1 cellular context compared by ENCODE assay signal in genomic region chr7:18175801-18176450, GRCh38.
A peak's percentile ranks its signal among the peaks of the same experiment; 100 is the strongest.
TF ChIP-seq lines count a peak whose summit lies in the region.

No MANE protein-coding gene starts in this region.

TF ChIP-seq in K562, 482 proteins besides CTCF, POLR2A, EP300 and RAD21 (continued from another document and continues in another):
- TF ChIP-seq ZNF592 (IDR thresholded peaks at IDR 0.05), result 0 out of 2 replicates have a peak, but pooled peaks have one; percentile 23
- TF ChIP-seq CBX8 (IDR thresholded peaks at IDR 0.05; ENCODE audit: borderline replicate concordance, extremely low read depth, low read depth, low read length, poor library complexity, severe bottlenecking), result no peak
- TF ChIP-seq ZNF316 (IDR thresholded peaks at IDR 0.05), result peak; percentile 89
- peak; percentile 58; the same call in 1 of the 2 replicates for TF ChIP-seq GATAD2B (IDR thresholded peaks at IDR 0.05; ENCODE audit: borderline replicate concordance)
- no peak for TF ChIP-seq RFX1 (IDR thresholded peaks at IDR 0.05)
- TF ChIP-seq CREM (IDR thresholded peaks at IDR 0.05; ENCODE audit: low read depth), result no peak
- TF ChIP-seq CHD4 (IDR thresholded peaks at IDR 0.05; ENCODE audit: insufficient read depth, insufficient replicate concordance, low read depth, low read length, poor library complexity, severe bottlenecking), result no peak
- no peak for TF ChIP-seq GMEB1 (CRISPR knock-in tag; IDR thresholded peaks at IDR 0.05)
- TF ChIP-seq ZBTB12 (CRISPR knock-in tag; IDR thresholded peaks at IDR 0.05), result no peak
- peak; percentile 68; the same call in 1 of the 2 replicates for TF ChIP-seq FOXJ2 (tag; IDR thresholded peaks at IDR 0.05)
- 0 out of 2 replicates have a peak, but pooled peaks have one; percentile 4 for TF ChIP-seq PKNOX1 (IDR thresholded peaks at IDR 0.05)
- TF ChIP-seq ZNF324 (CRISPR knock-in tag; IDR thresholded peaks at IDR 0.05), result no peak
- TF ChIP-seq SMARCE1 (IDR thresholded peaks at IDR 0.05), result peak; percentile 85
- TF ChIP-seq COPS2 (conservative IDR thresholded peaks at IDR 0.05), result no peak
- peak; percentile 30; the same call in 1 of the 2 replicates for TF ChIP-seq CBFA2T2 (conservative IDR thresholded peaks at IDR 0.05)
- no peak for TF ChIP-seq ZNF140 (CRISPR knock-in tag; IDR thresholded peaks at IDR 0.05)
- TF ChIP-seq HDAC8 (tag; IDR thresholded peaks at IDR 0.05), result no peak
- no peak for TF ChIP-seq NCOA2 (IDR thresholded peaks at IDR 0.05; ENCODE audit: partially characterized antibody in 2 of 2)
- peak; percentile 43; the same call in 1 of the 2 replicates for TF ChIP-seq PML (IDR thresholded peaks at IDR 0.05; ENCODE audit: low read length)
- no peak for TF ChIP-seq HMG20A (CRISPR knock-in tag; conservative IDR thresholded peaks at IDR 0.05)
- TF ChIP-seq USF2 (CRISPR knock-in tag; IDR thresholded peaks at IDR 0.05), result no peak
- TF ChIP-seq HCFC1 (IDR thresholded peaks at IDR 0.05; ENCODE audit: low read depth, low read length), result no peak
- no peak for TF ChIP-seq GABPB1 (CRISPR knock-in tag; IDR thresholded peaks at IDR 0.05)
- no peak for TF ChIP-seq L3MBTL2 (IDR thresholded peaks at IDR 0.05)
- no peak for TF ChIP-seq HOMEZ (CRISPR knock-in tag; IDR thresholded peaks at IDR 0.05)
- no peak for TF ChIP-seq ZNF668 (CRISPR knock-in tag; IDR thresholded peaks at IDR 0.05)
- peak; percentile 11; the same call in 1 of the 2 replicates for TF ChIP-seq EP400 (IDR thresholded peaks at IDR 0.05)
- peak; percentile 52 to 66 for TF ChIP-seq KDM1A (IDR thresholded peaks at IDR 0.05)
- TF ChIP-seq C11orf30 (IDR thresholded peaks at IDR 0.05; ENCODE audit: low read depth), result peak; percentile 84
- no peak for TF ChIP-seq ZNF707 (CRISPR knock-in tag; conservative IDR thresholded peaks at IDR 0.05)
- TF ChIP-seq MITF (IDR thresholded peaks at IDR 0.05), result peak; percentile 50; the same call in 1 of the 2 replicates
- no peak for TF ChIP-seq ZBTB34 (CRISPR knock-in tag; IDR thresholded peaks at IDR 0.05)
- TF ChIP-seq U2AF1 (optimal IDR thresholded peaks at IDR 0.05; ENCODE audit: low read depth, low read length), result no peak
- peak; percentile 55; the same call in 1 of the 2 replicates for TF ChIP-seq LEF1 (IDR thresholded peaks at IDR 0.05)
- no peak for TF ChIP-seq ZNF23 (CRISPR knock-in tag; IDR thresholded peaks at IDR 0.05)
- no peak for TF ChIP-seq ATF4 (CRISPR knock-in tag; IDR thresholded peaks at IDR 0.05)
- TF ChIP-seq CCNT2 (IDR thresholded peaks at IDR 0.05; ENCODE audit: borderline replicate concordance, extremely low read depth, insufficient read length, low read depth, low read length), result peak; percentile 27
- no peak for TF ChIP-seq NONO (IDR thresholded peaks at IDR 0.05; ENCODE audit: low read depth in 2 of 2, low read length in 1 of 2)
- TF ChIP-seq TCF3 (CRISPR knock-in tag; IDR thresholded peaks at IDR 0.05), result peak; percentile 39; the same call in 1 of the 2 replicates
- TF ChIP-seq ZHX1 (conservative IDR thresholded peaks at IDR 0.05; ENCODE audit: low read length), result no peak
- TF ChIP-seq SMARCA4 (IDR thresholded peaks at IDR 0.05), result peak; percentile 83
- no peak for TF ChIP-seq EZH2 (IDR thresholded peaks at IDR 0.05; ENCODE audit: borderline replicate concordance, low read depth, low read length)
- TF ChIP-seq ZNF395 (CRISPR knock-in tag; IDR thresholded peaks at IDR 0.05), result no peak
- no peak for TF ChIP-seq RBM14 (IDR thresholded peaks at IDR 0.05; ENCODE audit: borderline replicate concordance, insufficient read depth, low read depth, low read length)
- peak; percentile 77 to 78 for TF ChIP-seq FOXK2 (conservative IDR thresholded peaks at IDR 0.05 in 1 of 2, IDR thresholded peaks at IDR 0.05 in 1 of 2; ENCODE audit: low read depth in 2 of 2)
- no peak for TF ChIP-seq KAT2B (IDR thresholded peaks at IDR 0.05; ENCODE audit: low read depth, low read length)
- no peak for TF ChIP-seq GTF2F1 (IDR thresholded peaks at IDR 0.05; ENCODE audit: low read depth, low read length)
- no peak for TF ChIP-seq CAMTA2 (CRISPR knock-in tag; conservative IDR thresholded peaks at IDR 0.05)
- TF ChIP-seq ZNF561 (CRISPR knock-in tag; conservative IDR thresholded peaks at IDR 0.05), result no peak
